In the genomic region with DNA sequence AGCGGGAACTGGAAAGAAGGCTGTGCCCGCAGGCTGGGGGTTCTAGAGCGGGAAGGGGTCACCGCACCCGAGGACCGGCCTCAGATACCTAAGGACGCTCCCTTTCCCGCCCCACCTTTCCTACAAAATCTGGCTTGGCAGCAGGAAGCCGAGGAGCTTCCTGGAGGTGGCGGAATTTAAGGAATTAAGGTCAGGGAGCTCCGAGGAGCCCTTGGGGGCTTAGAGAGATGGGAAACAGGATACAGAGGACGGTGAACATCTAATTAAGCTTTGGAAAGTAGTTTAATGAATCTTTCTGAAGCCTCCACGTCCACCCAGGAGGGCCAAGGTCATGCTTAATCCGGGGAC, we compare ENCODE assay signal across 8 cellular contexts. TPM values are rescaled to one million over a fixed set of nuclear protein-coding genes. Genes with fewer than 3 reads are reported as not detected.
A peak's percentile ranks its signal among the peaks of the same experiment; 100 is the strongest.
DNase-seq lines count a peak whose midpoint lies in the region; ATAC-seq, FAIRE-seq and TF ChIP-seq lines count a peak whose summit lies in the region.

No MANE protein-coding gene starts in this region.

- CTCF ChIA-PET in A549 (lab: Yijun Ruan, JAX): interaction anchor here (1.0 to 1.7 kb wide), 3 partner anchors 10 to 302 kb away, joined by 3 read pairs; no protein-coding TSS in a partner anchor
- CTCF ChIA-PET in HEK293 (lab: Yijun Ruan, JAX): interaction anchor here (1.0 kb wide), 1 partner anchor 58 kb away, joined by 3 read pairs; no protein-coding TSS in a partner anchor

- no peak for FAIRE-seq in A549 (lab: Jason Lieb, UNC)
- no peak for FAIRE-seq in urothelium cell line (lab: Jason Lieb, UNC)

- no peak for TF ChIP-seq RAD21 in A549 (conservative IDR thresholded peaks at IDR 0.05 in 1 of 2, IDR thresholded peaks at IDR 0.05 in 1 of 2)

- H3K36me3 ChIP-seq in HEK293 (ENCODE audit: control insufficient read depth in 2 of 2, insufficient read depth in 1 of 2, low read length in 2 of 2): no peaks in the 10 kb centered on the region
- H3K36me3 ChIP-seq in muscle layer of colon (ENCODE audit: insufficient read depth, low read length): no peaks in the 10 kb centered on the region

- H3K4me3 ChIP-seq in A549: peak overlapping the region; percentile 82
- peak overlapping the region; percentile 72 for H3K4me3 ChIP-seq in HEK293 (ENCODE audit: low read depth, low read length)
- H3K4me3 ChIP-seq in choroid plexus epithelial cell (ENCODE audit: low read depth, low read length): peak overlapping the region; percentile 68
- H3K4me3 ChIP-seq in muscle layer of colon (ENCODE audit: low read depth in 1 of 2, low read length in 2 of 2): peak overlapping the region; percentile 45 to 65

- peaks cover 0 to 10% of the 10 kb centered on the region in 2 donors for H3K27me3 ChIP-seq in muscle layer of colon (ENCODE audit: control insufficient read depth in 1 of 2, insufficient read depth in 2 of 2, low read length in 2 of 2)

- 49% methylated on average over 11 of the region's 14 CpGs for WGBS in A549 (ENCODE audit: missing lambda C conversion rate)

- POLR2A ChIA-PET in A549 (lab: Yijun Ruan, JAX): interaction anchor here (0.7 to 2.7 kb wide), 2 partner anchors 40 to 170 kb away, joined by 3 to 11 read pairs; a partner anchor contains a TSS
- POLR2A ChIA-PET in HEK293 (lab: Yijun Ruan, JAX): no interaction called here

- peak overlapping the region; percentile 97 for H3K4me2 ChIP-seq in A549

- TF ChIP-seq CTCF in A549 (IDR thresholded peaks at IDR 0.05): no peak
- no peak for TF ChIP-seq CTCF in HEK293 (tag by site-specific recombination; IDR thresholded peaks at IDR 0.05)
- no peak for TF ChIP-seq CTCF in choroid plexus epithelial cell (conservative IDR thresholded peaks at IDR 0.05; ENCODE audit: low read depth, low read length)

- ATAC-seq in A549: no peak

- H3K4me1 ChIP-seq in A549: 0 out of 3 replicates have a peak, but pooled peaks cover 4% of the 10 kb centered on the region
- H3K4me1 ChIP-seq in HEK293 (ENCODE audit: control insufficient read depth, insufficient read depth, low read length): peaks cover 3% of the 10 kb centered on the region
- peaks cover 5% of the 10 kb centered on the region for H3K4me1 ChIP-seq in muscle layer of colon (ENCODE audit: insufficient read depth, low read length)

- no peak overlapping the region for H3K9ac ChIP-seq in muscle layer of colon (ENCODE audit: low read length)

- TF ChIP-seq EP300 in A549 (IDR thresholded peaks at IDR 0.05): no peak

- H3K27ac ChIP-seq in A549: peak overlapping the region in 1 of 2 experiments; percentile 65; a peak in 2 of 6 replicates
- H3K27ac ChIP-seq in HEK293 (ENCODE audit: extremely low read depth, low read depth, low read length): no peak overlapping the region
- no peak overlapping the region for H3K27ac ChIP-seq in muscle layer of colon (ENCODE audit: low read depth, low read length)

- DNase-seq in A549 (ENCODE audit: low read depth in 1 of 2, low spot score in 1 of 2) (no peak), choroid plexus epithelial cell (ENCODE audit: low read depth) (no peak), activated gamma-delta T cell treated with Interleukin-2 at 50 U/mL for 16 hours (no peak), CD1c-positive myeloid dendritic cell (ENCODE audit: extremely low spot score) (no peak), urothelium cell line (ENCODE audit: low spot score) (no peak), superior temporal gyrus (ENCODE audit: extremely low spot score) (no peak)

- TF ChIP-seq POLR2A in A549 (IDR thresholded peaks at IDR 0.05; ENCODE audit: low read length): no peak

- H3K9me3 ChIP-seq in A549 (no peaks in the 10 kb centered on the region), HEK293 (ENCODE audit: control insufficient read depth, insufficient read depth, low read depth, low read length) (no peaks in the 10 kb centered on the region), muscle layer of colon (ENCODE audit: low read length) (no peaks in the 10 kb centered on the region)

TF ChIP-seq in A549, 52 proteins besides CTCF, POLR2A, EP300 and RAD21:
- TF ChIP-seq, protein P1, sequence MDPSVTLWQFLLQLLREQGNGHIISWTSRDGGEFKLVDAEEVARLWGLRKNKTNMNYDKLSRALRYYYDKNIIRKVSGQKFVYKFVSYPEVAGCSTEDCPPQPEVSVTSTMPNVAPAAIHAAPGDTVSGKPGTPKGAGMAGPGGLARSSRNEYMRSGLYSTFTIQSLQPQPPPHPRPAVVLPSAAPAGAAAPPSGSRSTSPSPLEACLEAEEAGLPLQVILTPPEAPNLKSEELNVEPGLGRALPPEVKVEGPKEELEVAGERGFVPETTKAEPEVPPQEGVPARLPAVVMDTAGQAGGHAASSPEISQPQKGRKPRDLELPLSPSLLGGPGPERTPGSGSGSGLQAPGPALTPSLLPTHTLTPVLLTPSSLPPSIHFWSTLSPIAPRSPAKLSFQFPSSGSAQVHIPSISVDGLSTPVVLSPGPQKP (IDR thresholded peaks at IDR 0.05; ENCODE audit: low read depth, low read length): no peak
- TF ChIP-seq FOSB (CRISPR knock-in tag; IDR thresholded peaks at IDR 0.05) (no peak), RNF2 (IDR thresholded peaks at IDR 0.05; ENCODE audit: borderline replicate concordance, low read depth) (no peak), EHF (CRISPR knock-in tag; IDR thresholded peaks at IDR 0.05) (no peak), SMC3 (IDR thresholded peaks at IDR 0.05) (no peak), ZC3H11A (IDR thresholded peaks at IDR 0.05) (no peak), TP53 (CRISPR knock-in tag; IDR thresholded peaks at IDR 0.05) (no peak)
- TF ChIP-seq, protein P2, sequence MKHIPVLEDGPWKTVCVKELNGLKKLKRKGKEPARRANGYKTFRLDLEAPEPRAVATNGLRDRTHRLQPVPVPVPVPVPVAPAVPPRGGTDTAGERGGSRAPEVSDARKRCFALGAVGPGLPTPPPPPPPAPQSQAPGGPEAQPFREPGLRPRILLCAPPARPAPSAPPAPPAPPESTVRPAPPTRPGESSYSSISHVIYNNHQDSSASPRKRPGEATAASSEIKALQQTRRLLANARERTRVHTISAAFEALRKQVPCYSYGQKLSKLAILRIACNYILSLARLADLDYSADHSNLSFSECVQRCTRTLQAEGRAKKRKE (CRISPR knock-in tag; IDR thresholded peaks at IDR 0.05; ENCODE audit: low read depth): no peak
TF ChIP-seq in A549: peak in this region for 0.

TF ChIP-seq in HEK293, 187 proteins besides CTCF, POLR2A, EP300 and RAD21 (continues in another document):
- TF ChIP-seq ZNF514 (tag by site-specific recombination; IDR thresholded peaks at IDR 0.05): no peak
- TF ChIP-seq, protein P3, sequence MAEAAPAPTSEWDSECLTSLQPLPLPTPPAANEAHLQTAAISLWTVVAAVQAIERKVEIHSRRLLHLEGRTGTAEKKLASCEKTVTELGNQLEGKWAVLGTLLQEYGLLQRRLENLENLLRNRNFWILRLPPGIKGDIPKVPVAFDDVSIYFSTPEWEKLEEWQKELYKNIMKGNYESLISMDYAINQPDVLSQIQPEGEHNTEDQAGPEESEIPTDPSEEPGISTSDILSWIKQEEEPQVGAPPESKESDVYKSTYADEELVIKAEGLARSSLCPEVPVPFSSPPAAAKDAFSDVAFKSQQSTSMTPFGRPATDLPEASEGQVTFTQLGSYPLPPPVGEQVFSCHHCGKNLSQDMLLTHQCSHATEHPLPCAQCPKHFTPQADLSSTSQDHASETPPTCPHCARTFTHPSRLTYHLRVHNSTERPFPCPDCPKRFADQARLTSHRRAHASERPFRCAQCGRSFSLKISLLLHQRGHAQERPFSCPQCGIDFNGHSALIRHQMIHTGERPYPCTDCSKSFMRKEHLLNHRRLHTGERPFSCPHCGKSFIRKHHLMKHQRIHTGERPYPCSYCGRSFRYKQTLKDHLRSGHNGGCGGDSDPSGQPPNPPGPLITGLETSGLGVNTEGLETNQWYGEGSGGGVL (tag by site-specific recombination; IDR thresholded peaks at IDR 0.05): peak; percentile 46; the same call in 1 of the 2 replicates
- TF ChIP-seq IKZF3 (tag by site-specific recombination; IDR thresholded peaks at IDR 0.05): peak; percentile 43
- TF ChIP-seq, protein P4, sequence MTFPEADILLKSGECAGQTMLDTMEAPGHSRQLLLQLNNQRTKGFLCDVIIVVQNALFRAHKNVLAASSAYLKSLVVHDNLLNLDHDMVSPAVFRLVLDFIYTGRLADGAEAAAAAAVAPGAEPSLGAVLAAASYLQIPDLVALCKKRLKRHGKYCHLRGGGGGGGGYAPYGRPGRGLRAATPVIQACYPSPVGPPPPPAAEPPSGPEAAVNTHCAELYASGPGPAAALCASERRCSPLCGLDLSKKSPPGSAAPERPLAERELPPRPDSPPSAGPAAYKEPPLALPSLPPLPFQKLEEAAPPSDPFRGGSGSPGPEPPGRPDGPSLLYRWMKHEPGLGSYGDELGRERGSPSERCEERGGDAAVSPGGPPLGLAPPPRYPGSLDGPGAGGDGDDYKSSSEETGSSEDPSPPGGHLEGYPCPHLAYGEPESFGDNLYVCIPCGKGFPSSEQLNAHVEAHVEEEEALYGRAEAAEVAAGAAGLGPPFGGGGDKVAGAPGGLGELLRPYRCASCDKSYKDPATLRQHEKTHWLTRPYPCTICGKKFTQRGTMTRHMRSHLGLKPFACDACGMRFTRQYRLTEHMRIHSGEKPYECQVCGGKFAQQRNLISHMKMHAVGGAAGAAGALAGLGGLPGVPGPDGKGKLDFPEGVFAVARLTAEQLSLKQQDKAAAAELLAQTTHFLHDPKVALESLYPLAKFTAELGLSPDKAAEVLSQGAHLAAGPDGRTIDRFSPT (tag by site-specific recombination; IDR thresholded peaks at IDR 0.05): 0 out of 2 replicates have a peak, but pooled peaks have one; percentile 4
- TF ChIP-seq ZNF146 (tag by site-specific recombination; IDR thresholded peaks at IDR 0.05): no peak
- no peak for TF ChIP-seq ZBTB20 (tag by site-specific recombination; IDR thresholded peaks at IDR 0.05)
- TF ChIP-seq, protein P5, sequence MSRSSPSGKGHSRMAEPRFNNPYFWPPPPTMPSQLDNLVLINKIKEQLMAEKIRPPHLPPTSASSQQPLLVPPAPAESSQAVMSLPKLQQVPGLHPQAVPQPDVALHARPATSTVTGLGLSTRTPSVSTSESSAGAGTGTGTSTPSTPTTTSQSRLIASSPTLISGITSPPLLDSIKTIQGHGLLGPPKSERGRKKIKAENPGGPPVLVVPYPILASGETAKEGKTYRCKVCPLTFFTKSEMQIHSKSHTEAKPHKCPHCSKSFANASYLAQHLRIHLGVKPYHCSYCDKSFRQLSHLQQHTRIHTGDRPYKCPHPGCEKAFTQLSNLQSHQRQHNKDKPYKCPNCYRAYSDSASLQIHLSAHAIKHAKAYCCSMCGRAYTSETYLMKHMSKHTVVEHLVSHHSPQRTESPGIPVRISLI (tag by site-specific recombination; IDR thresholded peaks at IDR 0.05): no peak

RNA-seq across cellular contexts. Expression of a gene that starts 0.5 kb away (rescaled TPM):
- polyA plus RNA-seq in A549 (2011; rRNA removed) (0.56 and 0.68 TPM in 2 replicates), A549 (2017; fragmentation: RNase III; extraction: RNeasy Plus Mini Kit Qiagen cat#74134 plus additional on column Dnase treatment) (0.32 to 0.63 TPM (median 0.46 TPM) in 3 replicates)
- polyA plus RNA-seq in A549 (2012; cell fraction: cytosol; rRNA removed): 0.11 and 0.17 TPM in 2 replicates
- 0.48 and 0.83 TPM in 2 replicates for polyA plus RNA-seq in A549 (2012; cell fraction: nucleus; rRNA removed)
- 0.54 and 1.7 TPM in 2 replicates for polyA minus RNA-seq in A549 (2011; rRNA and poly(A)+ RNA removed)
